ENCODE assay signal across 19 cellular contexts in genomic region chr16:82882249-82882648, GRCh38.
DNase-seq lines count a peak whose midpoint lies in the region; ATAC-seq and TF ChIP-seq lines count a peak whose summit lies in the region.
"Had no signal": no experiment of that assay in that cellular context is flagged by ENCODE, and none has a peak within 500 bp of the region (broad histone marks: within the 10 kb centered on the region; RNA-seq: fewer than 3 reads in every experiment).

No MANE protein-coding gene starts in this region.

- H3K4me1 Mint-ChIP-seq in endodermal cell = peaks cover 27% of the 10 kb centered on the region
- H3K4me1 Mint-ChIP-seq in neural progenitor cell = peaks cover 20% of the 10 kb centered on the region
- no peaks in the 10 kb centered on the region for H3K4me1 Mint-ChIP-seq in activated CD4-positive, alpha-beta T cell treated with anti-CD3 and anti-CD28 coated beads for 36 hours

- H3K4me3 Mint-ChIP-seq in endodermal cell (no peak overlapping the region), neural progenitor cell (no peak overlapping the region)
- H3K4me3 Mint-ChIP-seq in activated CD4-positive, alpha-beta T cell treated with anti-CD3 and anti-CD28 coated beads for 36 hours = no peak overlapping the region
- H3K4me3 Mint-ChIP-seq: CD8-positive, alpha-beta T cell had no signal

- no peaks in the 10 kb centered on the region for H3K79me2 ChIP-seq in neural progenitor cell (ENCODE audit: low read depth)

- H3K27me3 ChIP-seq in endodermal cell (ENCODE audit: control insufficient read depth, insufficient read depth, low read length, poor library complexity, severe bottlenecking) = no peaks in the 10 kb centered on the region
- no peaks in the 10 kb centered on the region for H3K27me3 ChIP-seq in neural progenitor cell
- H3K27me3 ChIP-seq in thoracic aorta (replicated peaks; ENCODE audit: insufficient read depth) = no peaks in the 10 kb centered on the region
- H3K27me3 ChIP-seq: BLaER1 treated with 17β-estradiol and CSF1 and Interleukin-3, amounts not matched to agents 10 nM and 100 nM; SJSA1 had no signal

- H3K4me2 ChIP-seq in neural progenitor cell = no peak overlapping the region
- H3K4me2 ChIP-seq: BLaER1 treated with 17β-estradiol and CSF1 and Interleukin-3, amounts not matched to agents 10 nM and 100 nM; PC-9 had no signal

- WGBS in endodermal cell (ENCODE audit: insufficient coverage in 1 of 2, insufficient read length in 1 of 2), 2 experiments = 95 to 100% methylated on average over 4 to 6 of the region's 6 CpGs

- peaks cover 5% of the 10 kb centered on the region for H3K4me1 ChIP-seq in endodermal cell (ENCODE audit: control insufficient read depth, insufficient read depth, low read length)
- H3K4me1 ChIP-seq in neural progenitor cell = peaks cover 5% of the 10 kb centered on the region
- peaks cover 0 to 43% of the 10 kb centered on the region in 2 donors for H3K4me1 ChIP-seq in thoracic aorta (ENCODE audit: control insufficient read depth in 1 of 2, low read depth in 2 of 2)
- H3K4me1 ChIP-seq: SJSA1 had no signal

- peak; percentile 73 for DNase-seq in RPMI7951 (ENCODE audit: low read depth)
- no peak for DNase-seq in endodermal cell
- no peak for DNase-seq in neural progenitor cell (ENCODE audit: low spot score)
- peak; percentile 6 for DNase-seq in thoracic aorta (ENCODE audit: low spot score)
- no peak for DNase-seq in SW480 (ENCODE audit: low spot score)
- no peak for DNase-seq in activated CD4-positive, alpha-beta T cell treated with anti-CD3 and anti-CD28 coated beads for 36 hours
- DNase-seq in HT-29 (ENCODE audit: low spot score) = no peak
- DNase-seq: CD8-positive, alpha-beta T cell; DMS53; EL; KG1; NCI-H1930; NCI-H345; NCI-H526; PC-9 had no signal

- no peaks in the 10 kb centered on the region for H3K9me3 ChIP-seq in endodermal cell (ENCODE audit: control insufficient read depth, low read length)
- H3K9me3 ChIP-seq in neural progenitor cell (ENCODE audit: low read depth) = no peaks in the 10 kb centered on the region
- no peaks in the 10 kb centered on the region for H3K9me3 ChIP-seq in thoracic aorta
- H3K9me3 ChIP-seq: BLaER1 treated with 17β-estradiol and CSF1 and Interleukin-3, amounts not matched to agents 10 nM and 100 nM; SJSA1 had no signal

- peak; percentile 24 for ATAC-seq in thoracic aorta (ENCODE audit: insufficient number of reproducible peaks, low FRiP score, low read depth)
- no peak for ATAC-seq in activated CD4-positive, alpha-beta T cell treated with anti-CD3 and anti-CD28 coated beads for 36 hours
- ATAC-seq: CD8-positive, alpha-beta T cell; HepG2 had no signal

- POLR2A ChIA-PET in activated CD4-positive, alpha-beta T cell treated with anti-CD3 and anti-CD28 coated beads for 36 hours (lab: Charles Lee) = no interaction called here

- H3K9ac ChIP-seq in endodermal cell (ENCODE audit: extremely low read depth, low read length, poor library complexity, severe bottlenecking) = no peak overlapping the region
- no peak overlapping the region for H3K9ac ChIP-seq in neural progenitor cell
- H3K9ac ChIP-seq: BLaER1 treated with 17β-estradiol and CSF1 and Interleukin-3, amounts not matched to agents 10 nM and 100 nM had no signal

- H3K36me3 Mint-ChIP-seq in endodermal cell (ENCODE audit: low read depth) (no peaks in the 10 kb centered on the region), neural progenitor cell (no peaks in the 10 kb centered on the region)
- H3K36me3 Mint-ChIP-seq in activated CD4-positive, alpha-beta T cell treated with anti-CD3 and anti-CD28 coated beads for 36 hours (ENCODE audit: low read depth) = no peaks in the 10 kb centered on the region
- H3K36me3 Mint-ChIP-seq: CD8-positive, alpha-beta T cell had no signal

- H3F3A ChIP-seq in neural progenitor cell (ENCODE audit: low read depth) = peaks cover 5% of the 10 kb centered on the region

- CTCF ChIA-PET in activated CD4-positive, alpha-beta T cell treated with anti-CD3 and anti-CD28 coated beads for 36 hours (lab: Charles Lee) = no interaction called here

- H3K4me3 ChIP-seq in endodermal cell (ENCODE audit: low read length) (no peak overlapping the region), neural progenitor cell (no peak overlapping the region), thoracic aorta (no peak overlapping the region)
- H3K4me3 ChIP-seq: BLaER1 treated with 17β-estradiol and CSF1 and Interleukin-3, amounts not matched to agents 10 nM and 100 nM; GM12878; PC-9; SJSA1 had no signal

- no peaks in the 10 kb centered on the region for H4K20me1 ChIP-seq in neural progenitor cell (ENCODE audit: low read depth)
- H4K20me1 ChIP-seq: BLaER1 treated with 17β-estradiol and CSF1 and Interleukin-3, amounts not matched to agents 10 nM and 100 nM had no signal

- TF ChIP-seq CTCF in endodermal cell (conservative IDR thresholded peaks at IDR 0.05) (no peak), neural progenitor cell (IDR thresholded peaks at IDR 0.05) (no peak), thoracic aorta (IDR thresholded peaks at IDR 0.05) (no peak)

- no peak overlapping the region for H3K27ac Mint-ChIP-seq in endodermal cell
- H3K27ac Mint-ChIP-seq in neural progenitor cell = peak overlapping the region; percentile 64
- no peak overlapping the region for H3K27ac Mint-ChIP-seq in activated CD4-positive, alpha-beta T cell treated with anti-CD3 and anti-CD28 coated beads for 36 hours
- H3K27ac Mint-ChIP-seq: CD8-positive, alpha-beta T cell had no signal

- H3K27ac ChIP-seq in endodermal cell (ENCODE audit: low read depth, low read length) (peak overlapping the region; percentile 51), neural progenitor cell (no peak overlapping the region), thoracic aorta (no peak overlapping the region)
- H3K27ac ChIP-seq: BLaER1 treated with 17β-estradiol and CSF1 and Interleukin-3, amounts not matched to agents 10 nM and 100 nM; PC-9; SJSA1 had no signal

- intact Hi-C loops in activated CD4-positive, alpha-beta T cell treated with anti-CD3 and anti-CD28 coated beads for 36 hours (cut with DNase I, micrococcal nuclease) = no loop called here

- H2AFZ ChIP-seq in neural progenitor cell (replicated peaks) = no peak overlapping the region
- H2AFZ ChIP-seq: PC-9 had no signal

- H3K9me3 Mint-ChIP-seq in endodermal cell (no peaks in the 10 kb centered on the region), neural progenitor cell (no peaks in the 10 kb centered on the region)
- H3K9me3 Mint-ChIP-seq in activated CD4-positive, alpha-beta T cell treated with anti-CD3 and anti-CD28 coated beads for 36 hours (ENCODE audit: low read depth) = no peaks in the 10 kb centered on the region
- H3K9me3 Mint-ChIP-seq: CD8-positive, alpha-beta T cell had no signal

- H3K36me3 ChIP-seq in endodermal cell (ENCODE audit: control insufficient read depth, insufficient read depth, low read length) (no peaks in the 10 kb centered on the region), neural progenitor cell (no peaks in the 10 kb centered on the region), thoracic aorta (no peaks in the 10 kb centered on the region)
- H3K36me3 ChIP-seq: BLaER1 treated with 17β-estradiol and CSF1 and Interleukin-3, amounts not matched to agents 10 nM and 100 nM had no signal

- H3K27me3 Mint-ChIP-seq in endodermal cell (ENCODE audit: insufficient read depth) (no peaks in the 10 kb centered on the region), neural progenitor cell (ENCODE audit: insufficient read depth, low read depth) (peaks cover 4% of the 10 kb centered on the region)
- no peaks in the 10 kb centered on the region for H3K27me3 Mint-ChIP-seq in activated CD4-positive, alpha-beta T cell treated with anti-CD3 and anti-CD28 coated beads for 36 hours

Comparison
In these comparisons a context has a peak if more than half of its experiments do, and no peak if none do; other contexts are left out.
1. DNase-seq: peak in RPMI7951 (single experiment) and thoracic aorta (single experiment); none in endodermal cell (single experiment), neural progenitor cell (single experiment), SW480 (single experiment), activated CD4-positive, alpha-beta T cell treated with anti-CD3 and anti-CD28 coated beads for 36 hours (single experiment) and HT-29 (single experiment).